11 cellular contexts compared by ENCODE assay signal in the genomic region with DNA sequence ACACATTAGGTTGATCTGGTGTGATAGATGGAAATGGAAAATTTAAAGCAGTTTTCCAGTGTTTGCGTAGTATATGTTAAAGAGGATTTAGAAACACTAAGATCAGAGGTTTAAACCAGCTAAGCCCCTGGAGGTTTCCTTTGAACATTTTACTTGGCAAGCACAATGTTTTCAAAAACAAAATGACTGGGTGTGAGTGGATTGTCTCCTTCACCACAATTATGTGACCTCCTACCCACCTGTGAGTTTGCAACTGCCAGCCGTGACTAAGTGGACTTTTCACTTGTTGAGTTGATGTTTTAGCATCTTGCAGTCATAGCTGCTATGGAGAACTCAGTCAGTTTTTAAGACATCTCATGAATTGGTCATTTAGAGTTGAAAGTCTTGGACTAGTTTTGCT. TPM values are rescaled to one million over a fixed set of nuclear protein-coding genes. Genes with fewer than 3 reads are reported as not detected.
DNase-seq lines count a peak whose midpoint lies in the region; ATAC-seq and TF ChIP-seq lines count a peak whose summit lies in the region.
"Had no signal": no experiment of that assay in that cellular context is flagged by ENCODE, and none has a peak within 500 bp of the region (broad histone marks: within the 10 kb centered on the region; RNA-seq: fewer than 3 reads in every experiment).

No MANE protein-coding gene starts in this region.

- no peak overlapping the region for H3K4me3 Mint-ChIP-seq in activated CD4-positive, alpha-beta T cell treated with anti-CD3 and anti-CD28 coated beads for 36 hours
- H3K4me3 Mint-ChIP-seq: activated T-helper 17 cell treated with anti-CD3 and anti-CD28 coated beads, Interleukin-2, amount 50 U/mL, for 72 hours had no signal

- CTCF ChIA-PET in Panc1 (lab: Charles Lee): no interaction called here
- CTCF ChIA-PET in activated CD4-positive, alpha-beta T cell treated with anti-CD3 and anti-CD28 coated beads for 36 hours (lab: Charles Lee): interaction anchor here (0.6 to 2.0 kb wide), 4 partner anchors 8 to 460 kb away, joined by 3 to 7 read pairs (median 4); no protein-coding TSS in a partner anchor

- H3K27me3 Mint-ChIP-seq in activated CD4-positive, alpha-beta T cell treated with anti-CD3 and anti-CD28 coated beads for 36 hours: peaks cover under 1% of the 10 kb centered on the region

- peak overlapping the region; percentile 46 for H3K4me2 ChIP-seq in skeletal muscle satellite cell (ENCODE audit: low read length)

- POLR2A ChIA-PET in Panc1 (lab: Charles Lee): no interaction called here
- POLR2A ChIA-PET in activated CD4-positive, alpha-beta T cell treated with anti-CD3 and anti-CD28 coated beads for 36 hours (lab: Charles Lee): no interaction called here

- H3K4me3 ChIP-seq in Panc1 (ENCODE audit: low read depth in 2 of 2, low read length in 2 of 2) (no peak overlapping the region), skeletal muscle satellite cell (ENCODE audit: low read length) (no peak overlapping the region)

- H3K9me3 ChIP-seq in Panc1 (ENCODE audit: control insufficient read depth, insufficient read depth, low read depth, low read length) (no peaks in the 10 kb centered on the region), skeletal muscle satellite cell (replicated peaks; ENCODE audit: low read length) (no peaks in the 10 kb centered on the region)

- in situ Hi-C loops in Panc1 (cut with HindIII; ENCODE audit: low pct_unique_long_range_greater_than_20kb, low sequenced_read_pairs): no loop called here

- H3K4me1 Mint-ChIP-seq in activated CD4-positive, alpha-beta T cell treated with anti-CD3 and anti-CD28 coated beads for 36 hours: no peaks in the 10 kb centered on the region
- H3K4me1 Mint-ChIP-seq: activated T-helper 17 cell treated with anti-CD3 and anti-CD28 coated beads, Interleukin-2, amount 50 U/mL, for 72 hours had no signal

- H3K9ac ChIP-seq in skeletal muscle satellite cell (ENCODE audit: low read depth, low read length): peak overlapping the region; percentile 83
- H3K9ac ChIP-seq: parathyroid adenoma had no signal

- no peaks in the 10 kb centered on the region for H3K4me1 ChIP-seq in Panc1 (ENCODE audit: control insufficient read depth, insufficient read depth, low read length)
- peaks cover 57% of the 10 kb centered on the region for H3K4me1 ChIP-seq in skeletal muscle satellite cell (ENCODE audit: control insufficient read depth, insufficient read depth, low read length)

- no TSS peak for BruUV-seq in Panc1 (replicated peaks; lab: Mats Ljungman, UMichigan)

- H3K27me3 ChIP-seq in Panc1 (ENCODE audit: control insufficient read depth, insufficient read depth, low read length): no peaks in the 10 kb centered on the region; the same call in 1 of the 2 replicates
- no peaks in the 10 kb centered on the region for H3K27me3 ChIP-seq in skeletal muscle satellite cell (ENCODE audit: control insufficient read depth, insufficient read depth, low read length)

- H3K36me3 ChIP-seq in Panc1 (ENCODE audit: control insufficient read depth, insufficient read depth, low read length): no peaks in the 10 kb centered on the region
- H3K36me3 ChIP-seq in skeletal muscle satellite cell (ENCODE audit: insufficient read depth, low read length): no peaks in the 10 kb centered on the region

- intact Hi-C loops in Panc1 (cut with micrococcal nuclease; ENCODE audit: unreplicated experiment): no loop called here
- intact Hi-C loops in activated CD4-positive, alpha-beta T cell treated with anti-CD3 and anti-CD28 coated beads for 36 hours (cut with DNase I, micrococcal nuclease): loop anchor here in 1 of 2 experiments (10.0 kb wide), 1 partner anchor 1469 kb away; no protein-coding TSS in a partner anchor

- no peak for TF ChIP-seq CTCF in Panc1 (IDR thresholded peaks at IDR 0.05)

- no peaks in the 10 kb centered on the region for H3K9me3 Mint-ChIP-seq in activated CD4-positive, alpha-beta T cell treated with anti-CD3 and anti-CD28 coated beads for 36 hours (ENCODE audit: low read depth)
- H3K9me3 Mint-ChIP-seq: activated T-helper 17 cell treated with anti-CD3 and anti-CD28 coated beads, Interleukin-2, amount 50 U/mL, for 72 hours had no signal

- no peaks in the 10 kb centered on the region for H3K36me3 Mint-ChIP-seq in activated CD4-positive, alpha-beta T cell treated with anti-CD3 and anti-CD28 coated beads for 36 hours (ENCODE audit: low read depth)

- DNase-seq in H4 (ENCODE audit: low spot score): peak; percentile 52
- DNase-seq in Panc1 (ENCODE audit: low read depth, low spot score): no peak
- peak; percentile 83 for DNase-seq in epithelial cell of prostate (ENCODE audit: low read depth, low spot score)
- DNase-seq in activated CD4-positive, alpha-beta T cell treated with anti-CD3 and anti-CD28 coated beads for 36 hours: no peak
- DNase-seq in SIG-M5 (lab: John Stamatoyannopoulos, UW): no peak
- DNase-seq in NCI-H510A treated with DMSO at 0.1 percent for 48 hours (lab: John Stamatoyannopoulos, UW): no peak
- DNase-seq: left cardiac atrium, NCI-H774 had no signal

- H3K27ac Mint-ChIP-seq in activated CD4-positive, alpha-beta T cell treated with anti-CD3 and anti-CD28 coated beads for 36 hours: no peak overlapping the region
- H3K27ac Mint-ChIP-seq: activated T-helper 17 cell treated with anti-CD3 and anti-CD28 coated beads, Interleukin-2, amount 50 U/mL, for 72 hours had no signal

- ATAC-seq in Panc1: peak; percentile 70
- ATAC-seq in activated CD4-positive, alpha-beta T cell treated with anti-CD3 and anti-CD28 coated beads for 36 hours: no peak
- ATAC-seq: activated T-helper 17 cell treated with anti-CD3 and anti-CD28 coated beads, Interleukin-2, amount 50 U/mL, for 72 hours; left cardiac atrium had no signal

- H3K27ac ChIP-seq in Panc1 (ENCODE audit: low read length) (no peak overlapping the region), epithelial cell of prostate (no peak overlapping the region)
- H3K27ac ChIP-seq: parathyroid adenoma had no signal

RNA-seq across cellular contexts. Expression of a gene that starts 4.7 kb away (rescaled TPM):
- not detected in 2 replicates for total RNA-seq in H4 (2014; rRNA removed; shearing (Covaris generic))
- total RNA-seq in Panc1 (2021; ENCODE audit: unreplicated experiment): not detected
- polyA plus RNA-seq in Panc1 (2012; ENCODE audit: insufficient read length): not detected
- 0.22 TPM in 1 of 2 replicates, not detected in the other for total RNA-seq in skeletal muscle satellite cell (2012; rRNA removed)
- total RNA-seq in activated CD4-positive, alpha-beta T cell treated with anti-CD3 and anti-CD28 coated beads for 36 hours: not detected
- total RNA-seq: activated T-helper 17 cell treated with anti-CD3 and anti-CD28 coated beads, Interleukin-2, amount 50 U/mL, for 72 hours had no signal

Comparison
In these comparisons a context has a peak if more than half of its experiments do, and no peak if none do; other contexts are left out.
1. DNase-seq: peak in H4 (single experiment) and epithelial cell of prostate (single experiment); none in Panc1 (single experiment), activated CD4-positive, alpha-beta T cell treated with anti-CD3 and anti-CD28 coated beads for 36 hours (single experiment), SIG-M5 (single experiment) and NCI-H510A treated with DMSO at 0.1 percent for 48 hours (single experiment).